26 cellular contexts compared by ENCODE assay signal in genomic region chr12:71356569-71356968, GRCh38.
"Had no signal": no experiment of that assay in that cellular context is flagged by ENCODE, and none has a peak within 500 bp of the region (broad histone marks: within the 10 kb centered on the region; RNA-seq: fewer than 3 reads in every experiment).

No MANE protein-coding gene starts in this region.

- H3K4me3 ChIP-seq: ascending aorta, cardiac muscle cell, SJCRH30, SK-N-MC had no signal

- H3K9me3 ChIP-seq: SJCRH30 had no signal

- H3K27me3 ChIP-seq: ascending aorta, cardiac muscle cell, SJCRH30 had no signal

- DNase-seq: activated CD4-positive, alpha-beta T cell treated with anti-CD3 and anti-CD28 coated beads, Interleukin-2, amount 10 ng/mL, durations not matched to agents 24 days and 14 days; activated CD4-positive, alpha-beta T cell treated with anti-CD3 and anti-CD28 coated beads, Interleukin-2, amount 50 U/mL, for 4 hours; activated CD8-positive, alpha-beta T cell treated with anti-CD3 and anti-CD28 coated beads for 36 hours; activated gamma-delta T cell; activated naive CD4-positive, alpha-beta T cell treated with Interleukin-2 at 50 U/mL for 16 hours; activated naive CD8-positive, alpha-beta T cell treated with anti-CD3 and anti-CD28 coated beads, Interleukin-2, amount 10 ng/mL, durations not matched to agents 7 days and 5 days; activated T-cell treated with anti-CD3 and anti-CD28 coated beads, Interleukin-2, amount 50 U/mL, for 24 hours; amygdala; KG1; NCI-H1092 treated with DMSO at 0.1 percent for 48 hours; NCI-H1417; NCI-H146; NCI-H187; NCI-H2029 treated with DMSO at 0.1 percent for 48 hours; NCI-H2107; NCI-H2171; NCI-H510A; NCI-H526; NCI-H748 treated with DMSO at 0.1 percent for 48 hours; NK-92 treated with Interleukin-12 subunit alpha and Interleukin-12 subunit beta, amount 100 ng/mL, for 24 hours; SHP77; SJCRH30; T1000 had no signal

- ATAC-seq: activated CD8-positive, alpha-beta T cell treated with anti-CD3 and anti-CD28 coated beads for 36 hours had no signal

- H3K27ac ChIP-seq: ascending aorta, cardiac muscle cell, SJCRH30, SK-N-MC had no signal

- H3K4me1 ChIP-seq: ascending aorta had no signal

- H3K36me3 ChIP-seq: ascending aorta, cardiac muscle cell, SJCRH30 had no signal
